17 cellular contexts compared by ENCODE assay signal in the genomic region with DNA sequence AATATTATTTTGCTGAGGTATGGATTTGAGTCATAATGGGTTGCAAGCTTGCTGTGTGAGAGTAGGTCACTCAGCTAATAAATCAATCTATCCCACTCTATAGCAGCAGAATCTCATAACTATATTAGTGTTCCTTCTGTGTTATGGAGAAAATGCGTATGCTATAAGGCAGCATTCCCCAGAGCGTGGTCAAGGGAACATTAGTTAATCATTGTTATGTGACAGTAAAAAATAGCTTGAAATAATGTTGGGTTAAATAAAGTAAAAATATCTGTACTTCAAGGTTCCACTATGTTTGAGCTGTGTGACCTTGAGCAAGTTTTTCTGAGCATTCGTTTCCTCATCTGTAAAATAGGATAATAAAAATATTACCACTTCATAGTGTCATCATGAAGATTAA. TPM values are rescaled to one million over a fixed set of nuclear protein-coding genes. Genes with fewer than 3 reads are reported as not detected.
DNase-seq lines count a peak whose midpoint lies in the region; ATAC-seq, FAIRE-seq and TF ChIP-seq lines count a peak whose summit lies in the region.
"Had no signal": no experiment of that assay in that cellular context is flagged by ENCODE, and none has a peak within 500 bp of the region (broad histone marks: within the 10 kb centered on the region; RNA-seq: fewer than 3 reads in every experiment).

No MANE protein-coding gene starts in this region.

- no peak for TF ChIP-seq CTCF in HepG2 (CRISPR knock-in tag; IDR thresholded peaks at IDR 0.05)
- TF ChIP-seq CTCF in right lobe of liver (IDR thresholded peaks at IDR 0.05), result no peak
- no peak for TF ChIP-seq CTCF in nephron (IDR thresholded peaks at IDR 0.05; ENCODE audit: unreplicated experiment in 3 of 3)

- no peak for FAIRE-seq in HepG2 (lab: Jason Lieb, UNC)
- FAIRE-seq: GM12891, GM19239 had no signal

- TF ChIP-seq POLR2A in HepG2 (IDR thresholded peaks at IDR 0.05; ENCODE audit: insufficient read depth in 1 of 2, low read depth in 2 of 2, low read length in 2 of 2) (no peak), right lobe of liver (IDR thresholded peaks at IDR 0.05) (no peak)

- H3K9me3 Mint-ChIP-seq in nephron, result no peaks in the 10 kb centered on the region
- H3K9me3 Mint-ChIP-seq: CD4-positive, alpha-beta memory T cell had no signal

- BruUV-seq in HepG2 (replicated peaks; lab: Mats Ljungman, UMichigan), result no TSS peak

- H3K36me3 ChIP-seq in HepG2 (replicated peaks in 1 of 2; ENCODE audit: control insufficient read depth in 1 of 2, insufficient read depth in 2 of 2, low read length in 2 of 2) (peaks cover 8 to 19% of the 10 kb centered on the region in 2 experiments; a peak in 4 of 5 replicates), right lobe of liver (peaks cover 0 to 18% (median 12%) of the 10 kb centered on the region in 4 donors)

- H2AFZ ChIP-seq in HepG2 (ENCODE audit: low read length), result no peak overlapping the region

- peak overlapping the region in 2 of 3 experiments; percentile 8 to 64 for H3K27ac Mint-ChIP-seq in nephron

- ATAC-seq in HepG2, result no peak
- no peak for ATAC-seq in right lobe of liver
- no peak for ATAC-seq in GM18909 (IDR thresholded peaks at IDR 0.05; ENCODE audit: poor library complexity, unreplicated experiment)
- no peak for ATAC-seq in GM19023 (IDR thresholded peaks at IDR 0.05; ENCODE audit: unreplicated experiment)

- H3K79me2 ChIP-seq in HepG2 (ENCODE audit: insufficient read depth, low read length), result peaks cover 6% of the 10 kb centered on the region

- H3K36me3 Mint-ChIP-seq in nephron (ENCODE audit: low read depth), result peaks cover 37% of the 10 kb centered on the region

- H3K4me2 ChIP-seq in HepG2 (ENCODE audit: low read depth, low read length), result no peak overlapping the region

- TF ChIP-seq RAD21 in HepG2 (CRISPR knock-in tag; IDR thresholded peaks at IDR 0.05), result no peak

- H3K9me3 ChIP-seq in HepG2 (ENCODE audit: low read length) (no peaks in the 10 kb centered on the region), right lobe of liver (no peaks in the 10 kb centered on the region)

- 94% methylated on average over 3 of the region's 3 CpGs for WGBS in HepG2 (ENCODE audit: low lambda C conversion rate)
- 84% methylated on average over 3 of the region's 3 CpGs for WGBS in right lobe of liver (ENCODE audit: insufficient coverage, low coverage, low lambda C conversion rate, missing lambda C conversion rate)

- H3K4me3 ChIP-seq in HepG2 (replicated peaks in 1 of 3; ENCODE audit: insufficient read depth in 1 of 3, low read depth in 2 of 3, low read length in 3 of 3) (no peak overlapping the region), right lobe of liver (no peak overlapping the region)

- intact Hi-C loops in HepG2 (cut with micrococcal nuclease; ENCODE audit: unreplicated experiment), result no loop called here
- intact Hi-C loops in right lobe of liver (cut with DNase I), result no loop called here

- H3K4me1 ChIP-seq in HepG2 (ENCODE audit: insufficient read depth, low read length) (peaks cover 31% of the 10 kb centered on the region), right lobe of liver (no peaks in the 10 kb centered on the region)

- POLR2A ChIA-PET in HepG2 (lab: Yijun Ruan, JAX), result no interaction called here

- H3K27ac ChIP-seq in HepG2 (ENCODE audit: extremely low read length, insufficient read depth, low read length) (no peak overlapping the region), right lobe of liver (no peak overlapping the region)
- H3K27ac ChIP-seq: 22Rv1 had no signal

- H4K20me1 ChIP-seq in HepG2 (ENCODE audit: insufficient read depth, low read length), result no peaks in the 10 kb centered on the region

- CTCF ChIA-PET in HepG2 (lab: Yijun Ruan, JAX; ENCODE audit: low intra/inter-chr PET ratio, low total read pairs), result no interaction called here

- no peak for TF ChIP-seq EP300 in HepG2 (IDR thresholded peaks at IDR 0.05; ENCODE audit: low read depth in 2 of 2, low read length in 2 of 2)
- TF ChIP-seq EP300 in HepG2 (CRISPR knock-in tag; IDR thresholded peaks at IDR 0.05; ENCODE audit: borderline replicate concordance), result no peak

- no peaks in the 10 kb centered on the region for H3K27me3 Mint-ChIP-seq in nephron (ENCODE audit: low read depth)
- H3K27me3 Mint-ChIP-seq: CD4-positive, alpha-beta memory T cell had no signal

- H3K9ac ChIP-seq in HepG2 (ENCODE audit: insufficient read depth, low read depth, low read length), result no peak overlapping the region

- no peaks in the 10 kb centered on the region for H3K27me3 ChIP-seq in HepG2 (ENCODE audit: control insufficient read depth in 1 of 2, insufficient read depth in 2 of 2, low read length in 2 of 2)
- no peaks in the 10 kb centered on the region for H3K27me3 ChIP-seq in right lobe of liver

- H3K4me1 Mint-ChIP-seq in nephron, result peaks cover 30% of the 10 kb centered on the region

- DNase-seq in HepG2 (ENCODE audit: low spot score) (no peak), right lobe of liver (no peak), glomerular visceral epithelial cell (ENCODE audit: extremely low spot score) (peak; percentile 23), islet precursor cell (no peak), NCI-H748 (lab: John Stamatoyannopoulos, UW; ENCODE audit: unreplicated experiment) (no peak)
- DNase-seq: AML-193; CD4-positive, alpha-beta memory T cell; DMS79; HCEC 1CT; IMR-90; KBM-7 had no signal

- in situ Hi-C loops in HepG2 (cut with HindIII; ENCODE audit: extremely low pct_ligation_motif_present, low pct_unique_long_range_greater_than_20kb), result no loop called here

- no peak overlapping the region for H3K4me3 Mint-ChIP-seq in nephron

TF ChIP-seq in HepG2, 621 proteins besides CTCF, POLR2A, EP300 and RAD21:
- TF ChIP-seq MAFK (conservative IDR thresholded peaks at IDR 0.05 in 1 of 2, IDR thresholded peaks at IDR 0.05 in 1 of 2; ENCODE audit: low read length in 2 of 2) (peak in 1 of 2 experiments; percentile 38; a peak in 1 of 4 replicates), XBP1 (CRISPR knock-in tag; IDR thresholded peaks at IDR 0.05) (no peak), RAD51 (IDR thresholded peaks at IDR 0.05; ENCODE audit: borderline replicate concordance) (no peak), MAFF (IDR thresholded peaks at IDR 0.05; ENCODE audit: low read depth, low read length) (peak; percentile 27; the same call in 1 of the 2 replicates), JUN (CRISPR knock-in tag; IDR thresholded peaks at IDR 0.05) (no peak), ZNF234 (CRISPR knock-in tag; conservative IDR thresholded peaks at IDR 0.05) (no peak)
TF ChIP-seq in HepG2: peak in this region for 2.

RNA-seq across cellular contexts. Expression of a gene that starts 7.8 kb away (rescaled TPM):
- total RNA-seq in HepG2 (2016; rRNA removed; fragmentation: Illumina TruSeq; extraction: Trizol) (7.7 and 11.6 TPM in 2 replicates), right lobe of liver (1 to 10 TPM; 5.2 to 8.4 (median 6.6) TPM)
- total RNA-seq in HepG2 (2016; cell fraction: cytosol; rRNA removed; fragmentation: Illumina TruSeq; extraction: Trizol; ENCODE audit: low read depth), result 1.0 and 1.9 TPM in 2 replicates
- 8.8 and 12.5 TPM in 2 replicates for total RNA-seq in HepG2 (2016; cell fraction: insoluble cytoplasmic fraction; rRNA removed; fragmentation: Illumina TruSeq; extraction: Trizol)
- total RNA-seq in HepG2 (2016; cell fraction: membrane; rRNA removed; fragmentation: Illumina TruSeq; extraction: Trizol), result 3.9 and 4.2 TPM in 2 replicates
- total RNA-seq in HepG2 (2016; cell fraction: nucleus; rRNA removed; fragmentation: Illumina TruSeq; extraction: Trizol), result 7.1 and 8.6 TPM in 2 replicates
- 6.5 and 6.9 TPM in 2 replicates for polyA plus RNA-seq in HepG2 (2011; rRNA removed)
- polyA plus RNA-seq in HepG2 (2011; cell fraction: cytosol; rRNA removed), result 4.4 and 6.4 TPM in 2 replicates
- polyA plus RNA-seq in HepG2 (2011; cell fraction: nucleus; rRNA removed), result 8.4 and 8.9 TPM in 2 replicates
- 4.1 and 5.1 TPM in 2 replicates for polyA plus RNA-seq in HepG2 (2012)
- 0.52 and 0.58 TPM in 2 replicates for polyA plus RNA-seq in HepG2 (2016; cell fraction: cytosol; fragmentation: Illumina TruSeq; extraction: Trizol; ENCODE audit: low read depth)
- polyA plus RNA-seq in HepG2 (2016; cell fraction: insoluble cytoplasmic fraction; fragmentation: Illumina TruSeq; extraction: Trizol; ENCODE audit: low read depth), result 8.0 and 9.9 TPM in 2 replicates
- polyA plus RNA-seq in HepG2 (2016; cell fraction: membrane; fragmentation: Illumina TruSeq; extraction: Trizol; ENCODE audit: low read depth), result 1.6 and 2.2 TPM in 2 replicates
- polyA plus RNA-seq in HepG2 (2016; cell fraction: nucleus; fragmentation: Illumina TruSeq; extraction: Trizol; ENCODE audit: insufficient read depth, low read depth), result 6.8 and 7.6 TPM in 2 replicates
- polyA minus RNA-seq in HepG2 (2011; rRNA and poly(A)+ RNA removed; ENCODE audit: low replicate concordance), result 45.6 and 65.4 TPM in 2 replicates
- 7.4 and 9.6 TPM in 2 replicates for polyA minus RNA-seq in HepG2 (2011; cell fraction: cytosol; rRNA and poly(A)+ RNA removed)
- polyA minus RNA-seq in HepG2 (2011; cell fraction: nucleus; rRNA and poly(A)+ RNA removed), result 24.2 and 30.6 TPM in 2 replicates
